Comparison of ENCODE assay signal across 13 cellular contexts in genomic region chr10:103449208-103450144, GRCh38. TPM values are rescaled to one million over a fixed set of nuclear protein-coding genes. Genes with fewer than 3 reads are reported as not detected.
DNase-seq lines count a peak whose midpoint lies in the region; ATAC-seq and TF ChIP-seq lines count a peak whose summit lies in the region.
"Had no signal": no experiment of that assay in that cellular context is flagged by ENCODE, and none has a peak within 500 bp of the region (broad histone marks: within the 10 kb centered on the region; RNA-seq: fewer than 3 reads in every experiment).

No MANE protein-coding gene starts in this region.

- H3K9me3 ChIP-seq in IMR-90 (ENCODE audit: control insufficient read depth, insufficient read depth, low read length) (no peaks in the 10 kb centered on the region), neuronal stem cell (replicated peaks in 1 of 2; ENCODE audit: control insufficient read depth in 2 of 2, insufficient read depth in 1 of 2, low read depth in 1 of 2, low read length in 2 of 2) (no peaks in the 10 kb centered on the region), A673 (ENCODE audit: low read depth, low read length, poor library complexity, severe bottlenecking) (no peaks in the 10 kb centered on the region)
- H3K9me3 ChIP-seq in effector memory CD4-positive, alpha-beta T cell (ENCODE audit: control insufficient read depth, low read length): no peaks in the 10 kb centered on the region
- H3K9me3 ChIP-seq: SJSA1 had no signal

- CTCF ChIA-PET in IMR-90 (lab: Yijun Ruan, JAX): no interaction called here
- CTCF ChIA-PET in A673 (lab: Charles Lee): interaction anchor here (0.7 kb wide), 1 partner anchor 10 kb away, joined by 4 read pairs; no protein-coding TSS in a partner anchor

- POLR2A ChIA-PET in IMR-90 (lab: Charles Lee; ENCODE audit: unreplicated experiment) (no interaction called here), A673 (lab: Charles Lee; ENCODE audit: low non-redundant PET) (no interaction called here)

- no peak overlapping the region for H3K4me2 ChIP-seq in IMR-90 (ENCODE audit: low read depth, low read length)
- H3K4me2 ChIP-seq in neuronal stem cell (ENCODE audit: insufficient read depth, low read length, poor library complexity, severe bottlenecking): no peak overlapping the region

- H3K9ac ChIP-seq in IMR-90 (ENCODE audit: low read depth, low read length) (no peak overlapping the region), neuronal stem cell (ENCODE audit: low read depth, low read length, poor library complexity) (no peak overlapping the region)

- peaks cover 36% of the 10 kb centered on the region for H3K36me3 ChIP-seq in IMR-90 (ENCODE audit: control insufficient read depth, insufficient read depth, low read length)
- peaks cover 42% of the 10 kb centered on the region for H3K36me3 ChIP-seq in effector memory CD4-positive, alpha-beta T cell (ENCODE audit: control insufficient read depth, insufficient read depth, low read length)
- H3K36me3 ChIP-seq in neuronal stem cell (replicated peaks in 1 of 2; ENCODE audit: control insufficient read depth in 2 of 2, insufficient read depth in 2 of 2, low read length in 2 of 2): peaks cover 32 to 52% of the 10 kb centered on the region in 2 donors
- H3K36me3 ChIP-seq in A673 (ENCODE audit: insufficient read depth, low read length, poor library complexity, severe bottlenecking): peaks cover 41% of the 10 kb centered on the region

- H2AK9ac ChIP-seq in IMR-90 (replicated peaks; ENCODE audit: low read depth, low read length, poor library complexity): no peak overlapping the region

- H2AFZ ChIP-seq in IMR-90 (replicated peaks; ENCODE audit: low read length, poor library complexity) (peak overlapping the region; percentile 2), neuronal stem cell (ENCODE audit: low read length) (no peak overlapping the region)

- H3K4ac ChIP-seq in IMR-90 (ENCODE audit: low read depth, low read length): no peak overlapping the region
- H3K4ac ChIP-seq in neuronal stem cell (ENCODE audit: low read length): no peak overlapping the region

- H3K4me3 ChIP-seq in AG09309 (ENCODE audit: control insufficient read depth, low read depth, low read length): peak overlapping the region; percentile 8
- H3K4me3 ChIP-seq in IMR-90 (ENCODE audit: insufficient read depth, low read depth, low read length): no peak overlapping the region
- peak overlapping the region; percentile 9 for H3K4me3 ChIP-seq in effector memory CD4-positive, alpha-beta T cell (ENCODE audit: insufficient read depth, low read depth, low read length, poor library complexity, severe bottlenecking)
- no peak overlapping the region for H3K4me3 ChIP-seq in neuronal stem cell (ENCODE audit: low read length in 2 of 2)
- no peak overlapping the region for H3K4me3 ChIP-seq in A673 (ENCODE audit: low read depth, low read length, poor library complexity, severe bottlenecking)
- H3K4me3 ChIP-seq: SJSA1 had no signal

- H4K5ac ChIP-seq in IMR-90 (ENCODE audit: low read depth, low read length): no peak overlapping the region

- H3K79me1 ChIP-seq in IMR-90 (ENCODE audit: low read depth in 1 of 2, low read length in 2 of 2) (peaks cover 0 to 34% of the 10 kb centered on the region in 2 experiments; a peak in 1 of 4 replicates), neuronal stem cell (ENCODE audit: low read depth, low read length) (no peaks in the 10 kb centered on the region)

- H3K4me1 ChIP-seq in IMR-90 (ENCODE audit: control insufficient read depth, insufficient read depth, low read length): peaks cover 11% of the 10 kb centered on the region; the same call in 1 of the 2 replicates
- H3K4me1 ChIP-seq in effector memory CD4-positive, alpha-beta T cell (ENCODE audit: control insufficient read depth, insufficient read depth, low read length, poor library complexity, severe bottlenecking): peaks cover 37% of the 10 kb centered on the region
- H3K4me1 ChIP-seq in neuronal stem cell (ENCODE audit: control insufficient read depth in 2 of 2, insufficient read depth in 1 of 2, low read depth in 1 of 2, low read length in 2 of 2): peaks cover 0 to 16% of the 10 kb centered on the region in 2 donors
- H3K4me1 ChIP-seq in A673 (ENCODE audit: insufficient read depth, low read length, poor library complexity, severe bottlenecking): peaks cover 5% of the 10 kb centered on the region
- H3K4me1 ChIP-seq: SJSA1 had no signal

- in situ Hi-C loops in IMR-90 (cut with MboI; ENCODE audit: low sequenced_read_pairs): no loop called here

- H3K23ac ChIP-seq in IMR-90 (ENCODE audit: low read depth, low read length) (no peak overlapping the region), neuronal stem cell (ENCODE audit: low read depth, low read length, poor library complexity) (peak overlapping the region; percentile 49)

- H4K20me1 ChIP-seq in IMR-90 (ENCODE audit: insufficient read depth, low read length): peaks cover 12% of the 10 kb centered on the region; the same call in 1 of the 2 replicates

- no peak overlapping the region for H2BK20ac ChIP-seq in IMR-90 (ENCODE audit: low read depth, low read length)

- dilution Hi-C loops in IMR-90 (cut with HindIII; ENCODE audit: low sequenced_read_pairs, unreplicated experiment): no loop called here

- H4K8ac ChIP-seq in IMR-90 (ENCODE audit: low read depth in 2 of 2, low read length in 2 of 2): no peak overlapping the region
- H4K8ac ChIP-seq in neuronal stem cell (ENCODE audit: low read depth, low read length): no peak overlapping the region

- DNase-seq in AG09309 (ENCODE audit: low read depth) (no peak), IMR-90 (no peak), neuronal stem cell (ENCODE audit: low spot score) (no peak), NCI-H1694 treated with DMSO at 0.1 percent for 48 hours (lab: John Stamatoyannopoulos, UW) (no peak), A673 (ENCODE audit: low spot score) (no peak), activated gamma-delta T cell treated with Interleukin-2 at 50 U/mL for 16 hours (no peak)
- no peak for DNase-seq in effector memory CD4-positive, alpha-beta T cell
- DNase-seq: activated CD8-positive, alpha-beta memory T cell treated with anti-CD3 and anti-CD28 coated beads, Interleukin-2, amount 50 U/mL, for 48 hours; Calu3; NCI-H2029 had no signal

- WGBS in IMR-90 (ENCODE audit: extremely low coverage in 2 of 2, insufficient read length in 1 of 2), 2 experiments: 94% methylated on average over 22 of the region's 34 CpGs; no CpG with 5 or more reads in 1 of the 2 experiments
- WGBS in neuronal stem cell (ENCODE audit: extremely low coverage in 2 of 2, insufficient read length in 2 of 2, insufficient replicate concordance in 1 of 2), 2 donors: no CpG with 5 or more reads among the region's 34 CpGs

- H3K56ac ChIP-seq in IMR-90 (ENCODE audit: extremely low read depth, insufficient read depth, low read length): no peak overlapping the region

- H3K14ac ChIP-seq in IMR-90 (replicated peaks; ENCODE audit: low read depth, low read length) (no peak overlapping the region), neuronal stem cell (ENCODE audit: low read length) (no peak overlapping the region)

- TF ChIP-seq CTCF in AG09309 (IDR thresholded peaks at IDR 0.05; ENCODE audit: control insufficient read depth, insufficient read depth, low read depth, low read length, missing control alignments): no peak
- TF ChIP-seq CTCF in IMR-90 (conservative IDR thresholded peaks at IDR 0.05; ENCODE audit: low read depth, low read length): no peak
- TF ChIP-seq CTCF in A673 (conservative IDR thresholded peaks at IDR 0.05; ENCODE audit: low read depth, low read length): no peak

- H2BK120ac ChIP-seq in IMR-90 (ENCODE audit: low read depth, low read length) (no peak overlapping the region), neuronal stem cell (ENCODE audit: low read depth, low read length) (no peak overlapping the region)

- H2BK5ac ChIP-seq in IMR-90 (ENCODE audit: low read depth, low read length, poor library complexity, severe bottlenecking) (no peak overlapping the region), neuronal stem cell (ENCODE audit: low read length) (no peak overlapping the region)

- no peak overlapping the region for H2BK12ac ChIP-seq in neuronal stem cell (ENCODE audit: low read length)

- peak overlapping the region; percentile 43; the same call in 1 of the 2 replicates for H2AK5ac ChIP-seq in IMR-90 (ENCODE audit: low read depth, low read length)
- H2AK5ac ChIP-seq in neuronal stem cell (ENCODE audit: low read depth, low read length): no peak overlapping the region

- no peak; the same call in 1 of the 2 replicates for ATAC-seq in IMR-90 (ENCODE audit: low read depth)
- no peak for ATAC-seq in HG03565 (IDR thresholded peaks at IDR 0.05; ENCODE audit: unreplicated experiment)

- no peak overlapping the region for H4K91ac ChIP-seq in IMR-90 (ENCODE audit: insufficient read depth, low read depth, low read length)
- no peak overlapping the region for H4K91ac ChIP-seq in neuronal stem cell (ENCODE audit: low read depth, low read length, poor library complexity)

- no peaks in the 10 kb centered on the region for H3K27me3 ChIP-seq in IMR-90 (ENCODE audit: control insufficient read depth, insufficient read depth, low read length)
- no peaks in the 10 kb centered on the region for H3K27me3 ChIP-seq in effector memory CD4-positive, alpha-beta T cell (replicated peaks; ENCODE audit: control insufficient read depth, insufficient read depth, low read length, poor library complexity, severe bottlenecking)
- H3K27me3 ChIP-seq in neuronal stem cell (ENCODE audit: control insufficient read depth in 3 of 3, insufficient read depth in 3 of 3, low read depth in 1 of 3, low read length in 3 of 3): peaks cover 0 to 3% (median 0%) of the 10 kb centered on the region in 3 experiments
- no peaks in the 10 kb centered on the region for H3K27me3 ChIP-seq in A673 (replicated peaks; ENCODE audit: insufficient read depth, low read depth, low read length, poor library complexity)
- H3K27me3 ChIP-seq: SJSA1 had no signal

- peaks cover 10% of the 10 kb centered on the region for H3K9me1 ChIP-seq in IMR-90 (ENCODE audit: insufficient read depth, low read length)

- TF ChIP-seq POLR2A in IMR-90 (IDR thresholded peaks at IDR 0.05; ENCODE audit: low read depth, low read length): no peak

- no peak overlapping the region for H3K18ac ChIP-seq in IMR-90 (ENCODE audit: low read depth, low read length)
- H3K18ac ChIP-seq in neuronal stem cell (ENCODE audit: low read length): no peak overlapping the region

- no TSS peak for BruUV-seq in IMR-90 (replicated peaks; lab: Mats Ljungman, UMichigan)
- BruUV-seq in A673 (replicated peaks; lab: Mats Ljungman, UMichigan): no TSS peak

- TF ChIP-seq RAD21 in IMR-90 (IDR thresholded peaks at IDR 0.05; ENCODE audit: low read length): no peak

- intact Hi-C loops in IMR-90 (cut with micrococcal nuclease) (no loop called here), A673 (cut with micrococcal nuclease; ENCODE audit: unreplicated experiment) (no loop called here)

- H2BK15ac ChIP-seq in IMR-90 (ENCODE audit: low read depth, low read length) (no peak overlapping the region), neuronal stem cell (ENCODE audit: low read length) (no peak overlapping the region)

- H3K27ac ChIP-seq in IMR-90 (ENCODE audit: insufficient read depth, low read length) (no peak overlapping the region), neuronal stem cell (replicated peaks; ENCODE audit: low read length) (no peak overlapping the region), A673 (ENCODE audit: low read depth, low read length, poor library complexity, severe bottlenecking) (no peak overlapping the region)
- peak overlapping the region; percentile 61 for H3K27ac ChIP-seq in effector memory CD4-positive, alpha-beta T cell (ENCODE audit: insufficient read depth, low read length, poor library complexity, severe bottlenecking)
- H3K27ac ChIP-seq: HL-60, SJSA1 had no signal

RNA-seq across cellular contexts. Expression of gene CALHM2, which starts 2.7 kb away (rescaled TPM):
- total RNA-seq in IMR-90 (2012; rRNA removed) (2.2 and 2.5 TPM in 2 replicates), A673 (2021) (5.9 TPM in 2 replicates)
- 7.9 and 9.0 TPM in 2 replicates for polyA plus RNA-seq in IMR-90 (2012; rRNA removed)
- 7.2 and 13.4 TPM in 2 replicates for polyA plus RNA-seq in IMR-90 (2012; cell fraction: cytosol; rRNA removed)
- polyA plus RNA-seq in IMR-90 (2012; cell fraction: nucleus; rRNA removed; ENCODE audit: low replicate concordance): 7.4 and 12.8 TPM in 2 replicates
- 6.0 TPM for polyA plus RNA-seq in neuronal stem cell (2013, experiment 1 of 2)
- polyA plus RNA-seq in neuronal stem cell (2013, experiment 2 of 2): 6.5 TPM
- total RNA-seq: SJSA1 had no signal

RNA-seq across cellular contexts. Expression of gene CALHM1, which starts 9.2 kb away (rescaled TPM):
- total RNA-seq in IMR-90 (2012; rRNA removed) (not detected in 2 replicates), A673 (2021) (not detected in 2 replicates)
- not detected in 2 replicates for polyA plus RNA-seq in IMR-90 (2012; rRNA removed)
- not detected in 2 replicates for polyA plus RNA-seq in IMR-90 (2012; cell fraction: cytosol; rRNA removed)
- not detected in 2 replicates for polyA plus RNA-seq in IMR-90 (2012; cell fraction: nucleus; rRNA removed; ENCODE audit: low replicate concordance)
- polyA plus RNA-seq in neuronal stem cell (2013, experiment 1 of 2): 0.06 TPM
- polyA plus RNA-seq in neuronal stem cell (2013, experiment 2 of 2): 0.04 TPM
- total RNA-seq: Calu3, SJSA1 had no signal

RNA-seq across cellular contexts. Expression of gene CALHM3, which starts 29.6 kb away (rescaled TPM):
- total RNA-seq in IMR-90 (2012; rRNA removed) (not detected in 2 replicates), A673 (2021) (not detected in 2 replicates)
- polyA plus RNA-seq in IMR-90 (2012; rRNA removed): not detected in 2 replicates
- polyA plus RNA-seq in IMR-90 (2012; cell fraction: cytosol; rRNA removed): not detected in 2 replicates
- not detected in 2 replicates for polyA plus RNA-seq in IMR-90 (2012; cell fraction: nucleus; rRNA removed; ENCODE audit: low replicate concordance)
- polyA plus RNA-seq in neuronal stem cell (2013, experiment 1 of 2): not detected
- polyA plus RNA-seq in neuronal stem cell (2013, experiment 2 of 2): 0.01 TPM
- total RNA-seq: Calu3, SJSA1 had no signal

RNA-seq across cellular contexts. Expression of gene NEURL1, which starts 44.0 kb away (rescaled TPM):
- total RNA-seq in IMR-90 (2012; rRNA removed) (0.28 and 0.36 TPM in 2 replicates), A673 (2021) (0.50 and 0.52 TPM in 2 replicates)
- 0.82 and 1.5 TPM in 2 replicates for polyA plus RNA-seq in IMR-90 (2012; rRNA removed)
- polyA plus RNA-seq in IMR-90 (2012; cell fraction: cytosol; rRNA removed): 0.25 and 1.3 TPM in 2 replicates
- polyA plus RNA-seq in IMR-90 (2012; cell fraction: nucleus; rRNA removed; ENCODE audit: low replicate concordance): 2.0 and 3.6 TPM in 2 replicates
- 1.4 TPM for polyA plus RNA-seq in neuronal stem cell (2013, experiment 1 of 2)
- polyA plus RNA-seq in neuronal stem cell (2013, experiment 2 of 2): 1.7 TPM
- total RNA-seq: Calu3, SJSA1 had no signal

RNA-seq across cellular contexts. Expression of gene PDCD11, which starts 53.0 kb away (rescaled TPM):
- total RNA-seq in IMR-90 (2012; rRNA removed) (49.7 and 56.8 TPM in 2 replicates), A673 (2021) (68.6 and 78.1 TPM in 2 replicates)
- polyA plus RNA-seq in IMR-90 (2012; rRNA removed): 20.0 and 20.4 TPM in 2 replicates
- polyA plus RNA-seq in IMR-90 (2012; cell fraction: cytosol; rRNA removed): 8.1 and 9.3 TPM in 2 replicates
- 52.7 and 65.9 TPM in 2 replicates for polyA plus RNA-seq in IMR-90 (2012; cell fraction: nucleus; rRNA removed; ENCODE audit: low replicate concordance)
- polyA plus RNA-seq in neuronal stem cell (2013, experiment 1 of 2): 16.0 TPM
- 15.0 TPM for polyA plus RNA-seq in neuronal stem cell (2013, experiment 2 of 2)

Comparison
In these comparisons a context has a peak if more than half of its experiments do, and no peak if none do; other contexts are left out.
1. H3K4me3 ChIP-seq: peak in AG09309 (single experiment) and effector memory CD4-positive, alpha-beta T cell (single experiment); none in IMR-90 (single experiment), neuronal stem cell (0 of 2) and A673 (single experiment).